In genomic region chr7:53744361-53744760, GRCh38 we compare ENCODE assay signal across 16 cellular contexts.
"Had no signal": no experiment of that assay in that cellular context is flagged by ENCODE, and none has a peak within 500 bp of the region (broad histone marks: within the 10 kb centered on the region; RNA-seq: fewer than 3 reads in every experiment).

No MANE protein-coding gene starts in this region.

- ATAC-seq: effector memory CD8-positive, alpha-beta T cell; stimulated activated naive B cell treated with anti-CD40 and anti-IgM and Interleukin-4, amounts not matched to agents 10 μg/mL and 1 μg/mL and 100 μg/mL, for 72 hours had no signal

- H3K27me3 Mint-ChIP-seq: activated naive CD8-positive, alpha-beta T cell treated with anti-CD3 and anti-CD28 coated beads for 36 hours; dendritic cell treated with granulocyte-macrophage colony-stimulating factor and Interleukin-4, amounts not matched to agents 40 ng/mL and 50 ng/mL, for 4 days; effector memory CD8-positive, alpha-beta T cell; progenitor cell of endocrine pancreas; stimulated activated naive B cell treated with anti-CD40 and anti-IgM and Interleukin-4, amounts not matched to agents 10 μg/mL and 1 μg/mL and 100 μg/mL, for 72 hours had no signal

- H3K27me3 ChIP-seq: right atrium auricular region, tibial artery, vagina had no signal

- H3K36me3 ChIP-seq: right atrium auricular region, tibial artery, vagina had no signal

- H3K36me3 Mint-ChIP-seq: activated naive CD8-positive, alpha-beta T cell treated with anti-CD3 and anti-CD28 coated beads for 36 hours; brain had no signal

- H3K27ac Mint-ChIP-seq: activated naive CD8-positive, alpha-beta T cell treated with anti-CD3 and anti-CD28 coated beads for 36 hours; brain; dendritic cell treated with granulocyte-macrophage colony-stimulating factor and Interleukin-4, amounts not matched to agents 40 ng/mL and 50 ng/mL, for 4 days; effector memory CD8-positive, alpha-beta T cell; nephron; progenitor cell of endocrine pancreas; stimulated activated naive B cell treated with anti-CD40 and anti-IgM and Interleukin-4, amounts not matched to agents 10 μg/mL and 1 μg/mL and 100 μg/mL, for 72 hours had no signal

- H3K4me1 Mint-ChIP-seq: activated naive CD8-positive, alpha-beta T cell treated with anti-CD3 and anti-CD28 coated beads for 36 hours; brain; nephron; stimulated activated naive B cell treated with anti-CD40 and anti-IgM and Interleukin-4, amounts not matched to agents 10 μg/mL and 1 μg/mL and 100 μg/mL, for 72 hours had no signal

- H3K4me3 ChIP-seq: right atrium auricular region, tibial artery, vagina had no signal

- H3K4me1 ChIP-seq: right atrium auricular region, tibial artery, vagina had no signal

- DNase-seq: activated CD4-positive, alpha-beta T cell treated with anti-CD3 and anti-CD28 coated beads, Interleukin-2, amount 50 U/mL, for 1 hour; activated CD8-positive, alpha-beta memory T cell treated with anti-CD3 and anti-CD28 coated beads for 24 hours; activated naive CD8-positive, alpha-beta T cell treated with anti-CD3 and anti-CD28 coated beads for 36 hours; amygdala; effector memory CD8-positive, alpha-beta T cell; kidney glomerular epithelial cell; occipital lobe; stimulated activated CD4-positive, alpha-beta T cell treated with anti-CD3 and anti-CD28 coated beads, Interleukin-2, amount 100 ng/mL, for 48 hours; stimulated activated naive B cell treated with anti-CD40 and anti-IgM and Interleukin-4, amounts not matched to agents 10 μg/mL and 1 μg/mL and 100 μg/mL, for 72 hours; tibial artery had no signal

- H3K4me3 Mint-ChIP-seq: activated naive CD8-positive, alpha-beta T cell treated with anti-CD3 and anti-CD28 coated beads for 36 hours; brain; dendritic cell treated with granulocyte-macrophage colony-stimulating factor and Interleukin-4, amounts not matched to agents 40 ng/mL and 50 ng/mL, for 4 days; effector memory CD8-positive, alpha-beta T cell; nephron; stimulated activated naive B cell treated with anti-CD40 and anti-IgM and Interleukin-4, amounts not matched to agents 10 μg/mL and 1 μg/mL and 100 μg/mL, for 72 hours had no signal

- H3K27ac ChIP-seq: right atrium auricular region, tibial artery, vagina had no signal
